In the genomic region with DNA sequence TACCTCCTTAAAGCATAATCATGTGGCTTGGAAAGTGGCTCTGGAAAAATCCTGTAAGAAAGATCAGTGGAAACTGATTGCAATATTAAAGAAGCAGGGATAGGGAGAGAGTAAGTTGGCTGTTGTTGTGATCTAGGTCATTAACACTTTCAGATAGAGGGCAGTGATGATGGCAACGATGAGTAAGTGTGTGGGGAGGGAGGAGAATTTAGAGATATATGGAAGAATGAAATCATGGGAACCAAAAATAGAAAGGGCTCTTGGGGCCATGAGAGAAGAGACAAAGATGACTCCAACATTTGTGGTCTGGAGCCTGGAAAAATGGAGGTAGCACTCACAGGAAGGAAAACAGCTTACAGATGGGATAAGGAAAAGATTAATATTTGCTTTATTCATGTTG, we compare ENCODE assay signal across 1 cellular context.
TF ChIP-seq lines count a peak whose summit lies in the region.

No MANE protein-coding gene starts in this region.

TF ChIP-seq in HepG2, 621 proteins besides CTCF, POLR2A, EP300 and RAD21 (continued from another document):
- TF ChIP-seq, protein P1, sequence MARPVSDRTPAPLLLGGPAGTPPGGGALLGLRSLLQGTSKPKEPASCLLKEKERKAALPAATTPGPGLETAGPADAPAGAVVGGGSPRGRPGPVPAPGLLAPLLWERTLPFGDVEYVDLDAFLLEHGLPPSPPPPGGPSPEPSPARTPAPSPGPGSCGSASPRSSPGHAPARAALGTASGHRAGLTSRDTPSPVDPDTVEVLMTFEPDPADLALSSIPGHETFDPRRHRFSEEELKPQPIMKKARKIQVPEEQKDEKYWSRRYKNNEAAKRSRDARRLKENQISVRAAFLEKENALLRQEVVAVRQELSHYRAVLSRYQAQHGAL (CRISPR knock-in tag; IDR thresholded peaks at IDR 0.05; ENCODE audit: not compliant biosample characterization), result no peak
- TF ChIP-seq RXRA (CRISPR knock-in tag; IDR thresholded peaks at IDR 0.05), result no peak
